8 cellular contexts compared by ENCODE assay signal in the genomic region with DNA sequence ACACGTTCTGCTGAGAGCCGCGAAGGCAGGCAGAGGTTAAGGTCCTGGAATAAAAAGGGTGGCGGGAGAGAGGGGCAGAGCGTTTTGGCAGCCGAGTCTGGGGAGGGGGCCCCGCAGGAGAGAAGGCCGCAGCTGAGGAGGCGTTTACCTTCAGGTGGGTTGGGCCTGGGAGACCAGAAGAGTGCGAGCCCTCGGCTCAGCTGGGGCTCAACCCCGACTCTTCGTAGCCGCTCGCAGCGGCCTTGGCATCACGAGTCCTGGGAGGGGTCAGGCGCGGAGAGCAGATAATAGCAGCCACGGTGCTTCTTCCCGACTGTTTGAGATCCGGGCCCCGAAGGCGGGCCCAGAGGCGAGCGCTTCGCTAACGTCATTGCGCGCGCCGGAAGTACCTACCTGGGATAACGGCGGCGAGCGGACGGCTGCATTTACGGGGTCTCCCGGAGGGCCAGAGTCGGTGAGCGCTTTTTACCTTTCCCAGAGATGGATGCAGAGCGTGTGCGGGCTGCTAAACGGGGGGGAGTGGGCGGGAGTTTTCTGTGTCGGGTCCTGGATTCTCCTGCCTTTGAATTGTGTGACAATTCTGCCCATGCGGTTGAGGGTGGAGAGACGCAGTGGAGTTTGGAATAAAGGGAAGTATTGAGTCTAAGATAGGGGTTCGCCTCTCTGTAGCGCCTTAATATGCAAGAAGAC. TPM values are rescaled to one million over a fixed set of nuclear protein-coding genes. Genes with fewer than 3 reads are reported as not detected.
DNase-seq lines count a peak whose midpoint lies in the region; TF ChIP-seq lines count a peak whose summit lies in the region.

Gene PPHLN1 (plus strand): TSS at position 392 of the 690 bp plus-strand sequence. CDS start 9,736 bp downstream, outside the sequence.
A gene with protein sequence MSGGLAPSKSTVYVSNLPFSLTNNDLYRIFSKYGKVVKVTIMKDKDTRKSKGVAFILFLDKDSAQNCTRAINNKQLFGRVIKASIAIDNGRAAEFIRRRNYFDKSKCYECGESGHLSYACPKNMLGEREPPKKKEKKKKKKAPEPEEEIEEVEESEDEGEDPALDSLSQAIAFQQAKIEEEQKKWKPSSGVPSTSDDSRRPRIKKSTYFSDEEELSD (minus strand): TSS at position 319 of the 690 bp plus-strand sequence. CDS start 1,992 bp downstream, outside the sequence.

- no peaks in the 10 kb centered on the region for H3K27me3 ChIP-seq in neuron (ENCODE audit: insufficient read depth, low read length)
- no peaks in the 10 kb centered on the region for H3K27me3 ChIP-seq in subcutaneous abdominal adipose tissue (ENCODE audit: control insufficient read depth in 5 of 5, insufficient read depth in 4 of 5, low read length in 5 of 5)

- peak within 1 kb of the TSS; percentile 20 to 97 (median 89) for H3K9ac ChIP-seq in subcutaneous abdominal adipose tissue (ENCODE audit: low read length in 5 of 5)

- H3K9me3 ChIP-seq in neuron (ENCODE audit: low read length) (no peaks in the 10 kb centered on the region), subcutaneous abdominal adipose tissue (ENCODE audit: control insufficient read depth in 5 of 5, low read length in 5 of 5) (no peaks in the 10 kb centered on the region)

- DNase-seq in ELR (ENCODE audit: low read depth) (peak; percentile 87), H4 (ENCODE audit: low spot score) (peak; percentile 61), LNCaP clone FGC (ENCODE audit: low read depth) (peak; percentile 57), SIG-M5 treated with dmso at 0.1 percent for 504 hours (lab: John Stamatoyannopoulos, UW; ENCODE audit: unreplicated experiment) (peak; percentile 81), activated gamma-delta T cell treated with Interleukin-2 at 50 U/mL for 16 hours (peak; percentile 71), foreskin melanocyte (peak; percentile 75)

- H3K4me1 ChIP-seq in neuron (ENCODE audit: insufficient read depth, low read length) (peaks cover 22% of the 10 kb centered on the region), subcutaneous abdominal adipose tissue (ENCODE audit: control insufficient read depth in 5 of 5, insufficient read depth in 5 of 5, low read length in 5 of 5) (peaks cover 0 to 30% (median 26%) of the 10 kb centered on the region in 5 donors)

- H3K27ac ChIP-seq in subcutaneous abdominal adipose tissue (ENCODE audit: low read depth, low read length) = peak within 1 kb of the TSS; percentile 82

- peak within 1 kb of the TSS; percentile 86 for H2AFZ ChIP-seq in neuron (ENCODE audit: low read depth, low read length)

- no peak for TF ChIP-seq CTCF in LNCaP clone FGC (IDR thresholded peaks at IDR 0.05; ENCODE audit: control insufficient read depth, extremely low read depth, insufficient read depth)

- H3K4me3 ChIP-seq in LNCaP clone FGC (ENCODE audit: low read depth, low read length) (peak within 1 kb of the TSS; percentile 87), neuron (ENCODE audit: low read length) (peak within 1 kb of the TSS; percentile 95), subcutaneous abdominal adipose tissue (ENCODE audit: low read depth in 1 of 5, low read length in 5 of 5) (peak within 1 kb of the TSS; percentile 75 to 98 (median 89))

- peaks cover 16% of the 10 kb centered on the region for H3K36me3 ChIP-seq in neuron (ENCODE audit: insufficient read depth, low read length)
- peaks cover 0 to 16% (median 6%) of the 10 kb centered on the region in 5 donors for H3K36me3 ChIP-seq in subcutaneous abdominal adipose tissue (ENCODE audit: control insufficient read depth in 5 of 5, insufficient read depth in 5 of 5, low read length in 5 of 5)

RNA-seq across cellular contexts. Expression of gene PPHLN1, which starts in this region (rescaled TPM):
- 73.5 and 96.5 TPM in 2 replicates for total RNA-seq in H4 (2014; rRNA removed; shearing (Covaris generic))

RNA-seq across cellular contexts. Expression of the second gene that starts in this region (rescaled TPM):
- 52.6 and 57.8 TPM in 2 replicates for total RNA-seq in H4 (2014; rRNA removed; shearing (Covaris generic))

Comparison
In these comparisons a context has a peak if more than half of its experiments do, and no peak if none do; other contexts are left out.
1. Peak in every context shown above with its lines: DNase-seq, H3K4me3 ChIP-seq and H3K27ac ChIP-seq.